8 cellular contexts compared by ENCODE assay signal in the genomic region with DNA sequence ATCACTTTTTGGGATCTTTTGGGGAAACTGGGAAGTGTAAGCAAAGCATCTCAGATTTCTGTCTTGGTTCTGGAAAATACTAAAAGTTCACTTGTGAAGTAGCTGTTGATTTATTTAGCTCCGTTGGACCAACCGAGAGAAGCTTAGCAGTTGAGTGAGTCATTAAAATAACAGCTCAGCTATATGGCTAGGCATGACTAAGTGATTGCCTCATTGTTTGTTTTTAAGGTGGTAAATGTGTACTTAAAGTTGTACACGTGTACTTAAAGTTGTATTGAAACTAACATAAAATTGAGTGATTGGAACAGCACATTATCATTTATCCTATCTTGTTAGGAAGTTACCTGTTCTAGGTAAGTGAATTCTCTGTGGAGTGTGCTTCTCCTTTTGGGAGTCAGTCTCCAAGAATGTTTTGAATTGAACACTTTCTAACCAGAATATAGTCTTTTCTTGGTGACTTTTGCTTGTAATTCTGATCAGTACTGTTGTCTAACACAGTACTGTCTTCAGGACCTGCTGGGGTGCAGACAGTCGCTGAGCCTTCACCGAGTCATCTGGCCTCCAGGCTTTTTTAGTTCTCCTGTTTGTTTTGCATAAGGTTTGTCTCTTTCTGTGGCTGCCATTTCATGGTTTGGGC. TPM values are rescaled to one million over a fixed set of nuclear protein-coding genes. Genes with fewer than 3 reads are reported as not detected.
DNase-seq lines count a peak whose midpoint lies in the region; ATAC-seq and TF ChIP-seq lines count a peak whose summit lies in the region.

No MANE protein-coding gene starts in this region.

- H3K36me3 ChIP-seq in naive thymus-derived CD4-positive, alpha-beta T cell (ENCODE audit: control insufficient read depth in 2 of 3, insufficient read depth in 3 of 3, low read length in 3 of 3): peaks cover 0 to 13% (median 6%) of the 10 kb centered on the region in 3 experiments

- CTCF ChIA-PET in naive thymus-derived CD4-positive, alpha-beta T cell (lab: Charles Lee): interaction anchor here (1.0 kb wide), 1 partner anchor 34 kb away, joined by 3 read pairs; no protein-coding TSS in a partner anchor

- peak overlapping the region in 8 of 9 donors; percentile 17 to 87 (median 64) for H3K27ac Mint-ChIP-seq in naive thymus-derived CD4-positive, alpha-beta T cell

- peak; percentile 21 for ATAC-seq in naive thymus-derived CD4-positive, alpha-beta T cell
- ATAC-seq in HG03460 (IDR thresholded peaks at IDR 0.05; ENCODE audit: unreplicated experiment): no peak
- ATAC-seq in HG02642 (IDR thresholded peaks at IDR 0.05; ENCODE audit: poor library complexity, unreplicated experiment): no peak

- H3K4me3 Mint-ChIP-seq in naive thymus-derived CD4-positive, alpha-beta T cell: peak overlapping the region in 7 of 10 donors; percentile 27 to 73 (median 45)

- peak; percentile 60 for DNase-seq in ELF-1 (ENCODE audit: low read depth, low spot score)
- peak; percentile 86 for DNase-seq in HFF-Myc (ENCODE audit: extremely low read depth, low read depth)
- no peak for DNase-seq in coronary artery (ENCODE audit: low spot score)
- DNase-seq in naive thymus-derived CD4-positive, alpha-beta T cell: no peak
- DNase-seq in occipital lobe (lab: John Stamatoyannopoulos, UW): no peak

- no peaks in the 10 kb centered on the region for H3K27me3 Mint-ChIP-seq in naive thymus-derived CD4-positive, alpha-beta T cell

- H3K36me3 Mint-ChIP-seq in naive thymus-derived CD4-positive, alpha-beta T cell: peaks cover 0 to 17% (median 10%) of the 10 kb centered on the region in 5 donors

- H3K4me1 ChIP-seq in naive thymus-derived CD4-positive, alpha-beta T cell (ENCODE audit: control insufficient read depth in 2 of 2, insufficient read depth in 2 of 2, low read length in 2 of 2): peaks cover 12 to 20% of the 10 kb centered on the region in 2 donors

- H3K9me3 ChIP-seq in naive thymus-derived CD4-positive, alpha-beta T cell (ENCODE audit: control insufficient read depth in 2 of 3, low read length in 3 of 3): no peaks in the 10 kb centered on the region

- H3K27ac ChIP-seq in coronary artery: peak overlapping the region; percentile 40 to 48
- H3K27ac ChIP-seq in naive thymus-derived CD4-positive, alpha-beta T cell (ENCODE audit: low read depth, low read length): peak overlapping the region; percentile 0

- TF ChIP-seq CTCF in HFF-Myc (IDR thresholded peaks at IDR 0.05; ENCODE audit: low read depth, low read length, missing control alignments) (no peak), coronary artery (IDR thresholded peaks at IDR 0.05) (no peak)

- no peaks in the 10 kb centered on the region for H3K9me3 Mint-ChIP-seq in naive thymus-derived CD4-positive, alpha-beta T cell

- H3K4me3 ChIP-seq in HFF-Myc (replicated peaks; ENCODE audit: low read depth, low read length): peak overlapping the region; percentile 8
- peak overlapping the region; percentile 73 for H3K4me3 ChIP-seq in coronary artery
- no peak overlapping the region for H3K4me3 ChIP-seq in naive thymus-derived CD4-positive, alpha-beta T cell (ENCODE audit: low read length)

- intact Hi-C loops in naive thymus-derived CD4-positive, alpha-beta T cell (cut with micrococcal nuclease): no loop called here

- POLR2A ChIA-PET in naive thymus-derived CD4-positive, alpha-beta T cell (lab: Charles Lee): interaction anchor here (0.5 kb wide), 1 partner anchor 329 kb away, joined by 3 read pairs; no protein-coding TSS in a partner anchor

- H3K27me3 ChIP-seq in naive thymus-derived CD4-positive, alpha-beta T cell (ENCODE audit: control insufficient read depth in 2 of 2, insufficient read depth in 2 of 2, low read length in 2 of 2): no peaks in the 10 kb centered on the region

- peaks cover 31 to 77% (median 68%) of the 10 kb centered on the region in 7 donors for H3K4me1 Mint-ChIP-seq in naive thymus-derived CD4-positive, alpha-beta T cell

TF ChIP-seq in PFSK-1, 5 proteins besides CTCF, POLR2A, EP300 and RAD21:
- peak; percentile 89; the same call in 1 of the 2 replicates for TF ChIP-seq SIN3A (IDR thresholded peaks at IDR 0.05; ENCODE audit: borderline replicate concordance, insufficient read depth, low read length)
- no peak for TF ChIP-seq TAF1 (IDR thresholded peaks at IDR 0.05; ENCODE audit: borderline replicate concordance, insufficient read depth, low read length)
- no peak for TF ChIP-seq FOXP2 (optimal IDR thresholded peaks at IDR 0.05; ENCODE audit: borderline replicate concordance, extremely low read depth, extremely low read length, insufficient read depth)
- TF ChIP-seq, protein P1, sequence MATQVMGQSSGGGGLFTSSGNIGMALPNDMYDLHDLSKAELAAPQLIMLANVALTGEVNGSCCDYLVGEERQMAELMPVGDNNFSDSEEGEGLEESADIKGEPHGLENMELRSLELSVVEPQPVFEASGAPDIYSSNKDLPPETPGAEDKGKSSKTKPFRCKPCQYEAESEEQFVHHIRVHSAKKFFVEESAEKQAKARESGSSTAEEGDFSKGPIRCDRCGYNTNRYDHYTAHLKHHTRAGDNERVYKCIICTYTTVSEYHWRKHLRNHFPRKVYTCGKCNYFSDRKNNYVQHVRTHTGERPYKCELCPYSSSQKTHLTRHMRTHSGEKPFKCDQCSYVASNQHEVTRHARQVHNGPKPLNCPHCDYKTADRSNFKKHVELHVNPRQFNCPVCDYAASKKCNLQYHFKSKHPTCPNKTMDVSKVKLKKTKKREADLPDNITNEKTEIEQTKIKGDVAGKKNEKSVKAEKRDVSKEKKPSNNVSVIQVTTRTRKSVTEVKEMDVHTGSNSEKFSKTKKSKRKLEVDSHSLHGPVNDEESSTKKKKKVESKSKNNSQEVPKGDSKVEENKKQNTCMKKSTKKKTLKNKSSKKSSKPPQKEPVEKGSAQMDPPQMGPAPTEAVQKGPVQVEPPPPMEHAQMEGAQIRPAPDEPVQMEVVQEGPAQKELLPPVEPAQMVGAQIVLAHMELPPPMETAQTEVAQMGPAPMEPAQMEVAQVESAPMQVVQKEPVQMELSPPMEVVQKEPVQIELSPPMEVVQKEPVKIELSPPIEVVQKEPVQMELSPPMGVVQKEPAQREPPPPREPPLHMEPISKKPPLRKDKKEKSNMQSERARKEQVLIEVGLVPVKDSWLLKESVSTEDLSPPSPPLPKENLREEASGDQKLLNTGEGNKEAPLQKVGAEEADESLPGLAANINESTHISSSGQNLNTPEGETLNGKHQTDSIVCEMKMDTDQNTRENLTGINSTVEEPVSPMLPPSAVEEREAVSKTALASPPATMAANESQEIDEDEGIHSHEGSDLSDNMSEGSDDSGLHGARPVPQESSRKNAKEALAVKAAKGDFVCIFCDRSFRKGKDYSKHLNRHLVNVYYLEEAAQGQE (IDR thresholded peaks at IDR 0.05; ENCODE audit: insufficient read depth in 1 of 2, low read depth in 2 of 2, low read length in 2 of 2): no peak
TF ChIP-seq in PFSK-1: peak in this region for 1.

RNA-seq across cellular contexts. Expression of a gene that starts 2.9 kb away (rescaled TPM):
- 10.1 TPM for polyA plus RNA-seq in PFSK-1 (2012; ENCODE audit: insufficient read length, low read depth)
- 10 to 100 TPM; 21.4 to 31.9 (median 23.4) TPM for total RNA-seq in naive thymus-derived CD4-positive, alpha-beta T cell
- 10 to 100 TPM in 1 of 2 donors, 1 to 10 TPM in 1; 6.8 to 12.5 TPM for polyA plus RNA-seq in naive thymus-derived CD4-positive, alpha-beta T cell
- 19.2 TPM for total RNA-seq in occipital lobe

RNA-seq across cellular contexts. Expression of a gene that starts 40.1 kb away (rescaled TPM):
- polyA plus RNA-seq in PFSK-1 (2012; ENCODE audit: insufficient read length, low read depth): 6.4 TPM
- total RNA-seq in naive thymus-derived CD4-positive, alpha-beta T cell: 1 to 10 TPM in 3 of 5 experiments, under 1 TPM in 2; 0.12 to 2.0 (median 1.5) TPM
- polyA plus RNA-seq in naive thymus-derived CD4-positive, alpha-beta T cell: under 1 TPM in 1 of 2 donors, not detected in 1; 0.37 TPM
- 0.62 TPM for total RNA-seq in occipital lobe

Comparison
In these comparisons a context has a peak if more than half of its experiments do, and no peak if none do; other contexts are left out.
1. DNase-seq: peak in ELF-1 (single experiment) and HFF-Myc (single experiment); none in coronary artery (single experiment), naive thymus-derived CD4-positive, alpha-beta T cell (0 of 9) and occipital lobe (single experiment).